25 cellular contexts compared by ENCODE assay signal in the genomic region with DNA sequence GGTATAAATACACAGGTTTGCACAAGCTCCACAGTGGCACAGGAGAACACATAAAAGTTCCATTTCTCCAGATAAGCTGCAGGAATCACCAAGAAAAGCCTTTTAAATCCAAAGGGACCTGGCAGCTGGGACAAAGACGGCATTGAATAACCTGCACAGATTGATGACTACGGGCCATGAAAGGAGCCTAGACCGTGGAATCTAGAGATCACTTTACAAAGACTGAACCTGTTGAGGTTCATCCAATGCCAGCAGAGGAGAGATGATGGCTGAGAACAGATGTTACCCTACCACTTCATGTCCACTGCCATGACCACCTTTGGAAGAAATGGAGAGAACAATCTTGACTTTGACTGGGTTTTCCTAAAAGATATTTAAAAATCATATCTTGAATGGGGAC.
DNase-seq lines count a peak whose midpoint lies in the region; ATAC-seq lines count a peak whose summit lies in the region.
"Had no signal": no experiment of that assay in that cellular context is flagged by ENCODE, and none has a peak within 500 bp of the region (broad histone marks: within the 10 kb centered on the region; RNA-seq: fewer than 3 reads in every experiment).

No MANE protein-coding gene starts in this region.

- no peaks in the 10 kb centered on the region for H3K36me3 Mint-ChIP-seq in activated CD4-positive, alpha-beta T cell treated with anti-CD3 and anti-CD28 coated beads, Interleukin-2, amount 10 ng/mL, durations not matched to agents 7 days and 5 days (ENCODE audit: low read depth)
- H3K36me3 Mint-ChIP-seq in activated CD4-positive, alpha-beta T cell treated with anti-CD3 and anti-CD28 coated beads, Interleukin-2, amount 10 ng/mL, durations not matched to agents 24 days and 14 days (ENCODE audit: low read depth), result no peaks in the 10 kb centered on the region
- H3K36me3 Mint-ChIP-seq in CD4-positive, CD25-positive, alpha-beta regulatory T cell, result no peaks in the 10 kb centered on the region
- no peaks in the 10 kb centered on the region for H3K36me3 Mint-ChIP-seq in T-cell
- H3K36me3 Mint-ChIP-seq in naive thymus-derived CD4-positive, alpha-beta T cell, result no peaks in the 10 kb centered on the region
- no peaks in the 10 kb centered on the region for H3K36me3 Mint-ChIP-seq in stimulated activated naive B cell treated with anti-CD40 and anti-IgM and Interleukin-4, amounts not matched to agents 10 μg/mL and 1 μg/mL and 100 μg/mL, for 72 hours

- H3K36me3 ChIP-seq in CD4-positive, CD25-positive, alpha-beta regulatory T cell (ENCODE audit: control insufficient read depth, insufficient read depth, low read length), result no peaks in the 10 kb centered on the region
- H3K36me3 ChIP-seq in naive thymus-derived CD4-positive, alpha-beta T cell (ENCODE audit: control insufficient read depth in 2 of 3, insufficient read depth in 3 of 3, low read length in 3 of 3), result no peaks in the 10 kb centered on the region
- H3K36me3 ChIP-seq: HAP-1, MG63, SJSA1 had no signal

- no peak for DNase-seq in activated CD4-positive, alpha-beta T cell treated with anti-CD3 and anti-CD28 coated beads, Interleukin-2, amount 10 ng/mL, durations not matched to agents 7 days and 5 days
- no peak for DNase-seq in activated CD4-positive, alpha-beta T cell treated with anti-CD3 and anti-CD28 coated beads, Interleukin-2, amount 10 ng/mL, durations not matched to agents 24 days and 14 days
- no peak for DNase-seq in CD4-positive, CD25-positive, alpha-beta regulatory T cell
- DNase-seq in T-cell (no peak), hepatic stellate cell (ENCODE audit: low spot score) (no peak)
- DNase-seq in naive thymus-derived CD4-positive, alpha-beta T cell, result no peak
- DNase-seq in stimulated activated naive B cell treated with anti-CD40 and anti-IgM and Interleukin-4, amounts not matched to agents 10 μg/mL and 1 μg/mL and 100 μg/mL, for 72 hours, result no peak
- DNase-seq: 8988T; ACHN; Caco-2; HFFc6; KBM-7; MG63; NCI-H1105 treated with DMSO at 0.1 percent for 48 hours; NCI-H146; NCI-H1930; NCI-H446; NCI-H524 treated with DMSO at 0.1 percent for 48 hours; NCI-H774; NK-92 treated with Interleukin-12 subunit alpha and Interleukin-12 subunit beta, amount 100 ng/mL, for 24 hours; PC-3 had no signal

- CTCF ChIA-PET in activated CD4-positive, alpha-beta T cell treated with anti-CD3 and anti-CD28 coated beads, Interleukin-2, amount 10 ng/mL, durations not matched to agents 7 days and 5 days (lab: Charles Lee), result interaction anchor here (0.5 kb wide), 1 partner anchor 1743 kb away, joined by 3 read pairs; no protein-coding TSS in a partner anchor
- CTCF ChIA-PET in T-cell (lab: Charles Lee), result interaction anchor here in 1 of 2 donors (1.2 kb wide), 1 partner anchor 89 kb away, joined by 7 read pairs; a partner anchor contains a TSS
- CTCF ChIA-PET in naive thymus-derived CD4-positive, alpha-beta T cell (lab: Charles Lee), result interaction anchor here (1.0 kb wide), 1 partner anchor 40 kb away, joined by 3 read pairs; no protein-coding TSS in a partner anchor

- no peak for ATAC-seq in CD4-positive, CD25-positive, alpha-beta regulatory T cell (ENCODE audit: low read depth in 2 of 2)
- ATAC-seq in T-cell (replicated peaks in 1 of 4), result no peak
- no peak for ATAC-seq in naive thymus-derived CD4-positive, alpha-beta T cell
- ATAC-seq in stimulated activated naive B cell treated with anti-CD40 and anti-IgM and Interleukin-4, amounts not matched to agents 10 μg/mL and 1 μg/mL and 100 μg/mL, for 72 hours (replicated peaks), result no peak
- no peak for ATAC-seq in GM21825 (IDR thresholded peaks at IDR 0.05; ENCODE audit: unreplicated experiment)
- ATAC-seq: GM23338, PC-3 had no signal

- peaks cover 5% of the 10 kb centered on the region for H3K4me1 Mint-ChIP-seq in activated CD4-positive, alpha-beta T cell treated with anti-CD3 and anti-CD28 coated beads, Interleukin-2, amount 10 ng/mL, durations not matched to agents 7 days and 5 days
- H3K4me1 Mint-ChIP-seq in activated CD4-positive, alpha-beta T cell treated with anti-CD3 and anti-CD28 coated beads, Interleukin-2, amount 10 ng/mL, durations not matched to agents 24 days and 14 days, result no peaks in the 10 kb centered on the region
- peaks cover 0 to 5% (median 2%) of the 10 kb centered on the region in 4 donors for H3K4me1 Mint-ChIP-seq in CD4-positive, CD25-positive, alpha-beta regulatory T cell
- peaks cover 0 to 4% (median 3%) of the 10 kb centered on the region in 3 donors for H3K4me1 Mint-ChIP-seq in T-cell
- H3K4me1 Mint-ChIP-seq in naive thymus-derived CD4-positive, alpha-beta T cell, result peaks cover 0 to 4% (median 0%) of the 10 kb centered on the region in 7 donors
- no peaks in the 10 kb centered on the region for H3K4me1 Mint-ChIP-seq in stimulated activated naive B cell treated with anti-CD40 and anti-IgM and Interleukin-4, amounts not matched to agents 10 μg/mL and 1 μg/mL and 100 μg/mL, for 72 hours
- H3K4me1 Mint-ChIP-seq: GM23338 had no signal

- H3K4me3 ChIP-seq in CD4-positive, CD25-positive, alpha-beta regulatory T cell (ENCODE audit: low read depth, low read length), result no peak overlapping the region
- no peak overlapping the region for H3K4me3 ChIP-seq in naive thymus-derived CD4-positive, alpha-beta T cell (ENCODE audit: low read length)
- H3K4me3 ChIP-seq: HAP-1, MG63, SJSA1 had no signal

- peaks cover 6% of the 10 kb centered on the region for H3K9me3 Mint-ChIP-seq in activated CD4-positive, alpha-beta T cell treated with anti-CD3 and anti-CD28 coated beads, Interleukin-2, amount 10 ng/mL, durations not matched to agents 7 days and 5 days
- no peaks in the 10 kb centered on the region for H3K9me3 Mint-ChIP-seq in activated CD4-positive, alpha-beta T cell treated with anti-CD3 and anti-CD28 coated beads, Interleukin-2, amount 10 ng/mL, durations not matched to agents 24 days and 14 days
- peaks cover 0 to 2% (median 0%) of the 10 kb centered on the region in 7 donors for H3K9me3 Mint-ChIP-seq in CD4-positive, CD25-positive, alpha-beta regulatory T cell
- H3K9me3 Mint-ChIP-seq in T-cell, result no peaks in the 10 kb centered on the region
- H3K9me3 Mint-ChIP-seq in naive thymus-derived CD4-positive, alpha-beta T cell, result peaks cover 0 to 4% (median 0%) of the 10 kb centered on the region in 11 donors
- H3K9me3 Mint-ChIP-seq in stimulated activated naive B cell treated with anti-CD40 and anti-IgM and Interleukin-4, amounts not matched to agents 10 μg/mL and 1 μg/mL and 100 μg/mL, for 72 hours, result no peaks in the 10 kb centered on the region
- H3K9me3 Mint-ChIP-seq: GM23338, HFFc6 had no signal

- POLR2A ChIA-PET in activated CD4-positive, alpha-beta T cell treated with anti-CD3 and anti-CD28 coated beads, Interleukin-2, amount 10 ng/mL, durations not matched to agents 7 days and 5 days (lab: Charles Lee), result no interaction called here
- POLR2A ChIA-PET in T-cell (lab: Charles Lee), result no interaction called here
- POLR2A ChIA-PET in naive thymus-derived CD4-positive, alpha-beta T cell (lab: Charles Lee), result no interaction called here

- H3K4me3 Mint-ChIP-seq in activated CD4-positive, alpha-beta T cell treated with anti-CD3 and anti-CD28 coated beads, Interleukin-2, amount 10 ng/mL, durations not matched to agents 7 days and 5 days, result peak overlapping the region; percentile 70
- no peak overlapping the region for H3K4me3 Mint-ChIP-seq in activated CD4-positive, alpha-beta T cell treated with anti-CD3 and anti-CD28 coated beads, Interleukin-2, amount 10 ng/mL, durations not matched to agents 24 days and 14 days
- peak overlapping the region in 3 of 4 donors; percentile 5 to 49 (median 33) for H3K4me3 Mint-ChIP-seq in CD4-positive, CD25-positive, alpha-beta regulatory T cell
- peak overlapping the region in 2 of 3 donors; percentile 13 to 60 for H3K4me3 Mint-ChIP-seq in T-cell
- peak overlapping the region in 9 of 10 donors; percentile 7 to 78 (median 54) for H3K4me3 Mint-ChIP-seq in naive thymus-derived CD4-positive, alpha-beta T cell
- H3K4me3 Mint-ChIP-seq in stimulated activated naive B cell treated with anti-CD40 and anti-IgM and Interleukin-4, amounts not matched to agents 10 μg/mL and 1 μg/mL and 100 μg/mL, for 72 hours, result no peak overlapping the region
- H3K4me3 Mint-ChIP-seq: HFFc6 had no signal

- H3K4me1 ChIP-seq in CD4-positive, CD25-positive, alpha-beta regulatory T cell (ENCODE audit: control insufficient read depth, insufficient read depth, low read length, poor library complexity, severe bottlenecking), result no peaks in the 10 kb centered on the region
- no peaks in the 10 kb centered on the region for H3K4me1 ChIP-seq in naive thymus-derived CD4-positive, alpha-beta T cell (ENCODE audit: control insufficient read depth in 2 of 2, insufficient read depth in 2 of 2, low read length in 2 of 2)
- H3K4me1 ChIP-seq: Caco-2, SJSA1 had no signal

- no peak overlapping the region for H3K27ac ChIP-seq in CD4-positive, CD25-positive, alpha-beta regulatory T cell (ENCODE audit: insufficient read depth, low read length, poor library complexity, severe bottlenecking)
- no peak overlapping the region for H3K27ac ChIP-seq in naive thymus-derived CD4-positive, alpha-beta T cell (ENCODE audit: low read depth, low read length)
- H3K27ac ChIP-seq: SJSA1 had no signal

- H3K27me3 Mint-ChIP-seq in activated CD4-positive, alpha-beta T cell treated with anti-CD3 and anti-CD28 coated beads, Interleukin-2, amount 10 ng/mL, durations not matched to agents 7 days and 5 days, result peaks cover 15% of the 10 kb centered on the region
- H3K27me3 Mint-ChIP-seq in activated CD4-positive, alpha-beta T cell treated with anti-CD3 and anti-CD28 coated beads, Interleukin-2, amount 10 ng/mL, durations not matched to agents 24 days and 14 days, result peaks cover 21% of the 10 kb centered on the region
- peaks cover 34% of the 10 kb centered on the region for H3K27me3 Mint-ChIP-seq in CD4-positive, CD25-positive, alpha-beta regulatory T cell
- H3K27me3 Mint-ChIP-seq in T-cell, result peaks cover 11 to 15% of the 10 kb centered on the region in 2 donors
- peaks cover 0 to 29% (median 5%) of the 10 kb centered on the region in 5 donors for H3K27me3 Mint-ChIP-seq in naive thymus-derived CD4-positive, alpha-beta T cell
- H3K27me3 Mint-ChIP-seq in stimulated activated naive B cell treated with anti-CD40 and anti-IgM and Interleukin-4, amounts not matched to agents 10 μg/mL and 1 μg/mL and 100 μg/mL, for 72 hours, result peaks cover 37% of the 10 kb centered on the region in 2 donors

- H3K27me3 ChIP-seq in CD4-positive, CD25-positive, alpha-beta regulatory T cell (ENCODE audit: control insufficient read depth, insufficient read depth, low read length), result peaks cover 8% of the 10 kb centered on the region
- H3K27me3 ChIP-seq in naive thymus-derived CD4-positive, alpha-beta T cell (ENCODE audit: control insufficient read depth in 2 of 2, insufficient read depth in 2 of 2, low read length in 2 of 2), result peaks cover 0 to 3% of the 10 kb centered on the region in 2 donors
- H3K27me3 ChIP-seq: MG63 had no signal

- intact Hi-C loops in activated CD4-positive, alpha-beta T cell treated with anti-CD3 and anti-CD28 coated beads, Interleukin-2, amount 10 ng/mL, durations not matched to agents 24 days and 14 days (cut with micrococcal nuclease), result no loop called here
- intact Hi-C loops in naive thymus-derived CD4-positive, alpha-beta T cell (cut with micrococcal nuclease), result no loop called here

- H3K9me3 ChIP-seq in CD4-positive, CD25-positive, alpha-beta regulatory T cell (ENCODE audit: control insufficient read depth in 2 of 2, low read length in 2 of 2), result no peaks in the 10 kb centered on the region
- H3K9me3 ChIP-seq in naive thymus-derived CD4-positive, alpha-beta T cell (ENCODE audit: control insufficient read depth in 2 of 3, low read length in 3 of 3), result no peaks in the 10 kb centered on the region
- H3K9me3 ChIP-seq: Caco-2, HAP-1, MG63, SJSA1 had no signal

- no peak overlapping the region for H3K27ac Mint-ChIP-seq in activated CD4-positive, alpha-beta T cell treated with anti-CD3 and anti-CD28 coated beads, Interleukin-2, amount 10 ng/mL, durations not matched to agents 7 days and 5 days
- no peak overlapping the region for H3K27ac Mint-ChIP-seq in activated CD4-positive, alpha-beta T cell treated with anti-CD3 and anti-CD28 coated beads, Interleukin-2, amount 10 ng/mL, durations not matched to agents 24 days and 14 days
- no peak overlapping the region for H3K27ac Mint-ChIP-seq in CD4-positive, CD25-positive, alpha-beta regulatory T cell
- no peak overlapping the region for H3K27ac Mint-ChIP-seq in T-cell
- H3K27ac Mint-ChIP-seq in naive thymus-derived CD4-positive, alpha-beta T cell, result no peak overlapping the region
- H3K27ac Mint-ChIP-seq in stimulated activated naive B cell treated with anti-CD40 and anti-IgM and Interleukin-4, amounts not matched to agents 10 μg/mL and 1 μg/mL and 100 μg/mL, for 72 hours, result no peak overlapping the region
- H3K27ac Mint-ChIP-seq: GM23338, HFFc6 had no signal

Comparison
In these comparisons a context has a peak if more than half of its experiments do, and no peak if none do; other contexts are left out.
1. H3K4me3 Mint-ChIP-seq: peak in activated CD4-positive, alpha-beta T cell treated with anti-CD3 and anti-CD28 coated beads, Interleukin-2, amount 10 ng/mL, durations not matched to agents 7 days and 5 days (single experiment), CD4-positive, CD25-positive, alpha-beta regulatory T cell (3 of 4), T-cell (2 of 3) and naive thymus-derived CD4-positive, alpha-beta T cell (9 of 10); none in activated CD4-positive, alpha-beta T cell treated with anti-CD3 and anti-CD28 coated beads, Interleukin-2, amount 10 ng/mL, durations not matched to agents 24 days and 14 days (single experiment) and stimulated activated naive B cell treated with anti-CD40 and anti-IgM and Interleukin-4, amounts not matched to agents 10 μg/mL and 1 μg/mL and 100 μg/mL, for 72 hours (0 of 2).